Comparison of ENCODE assay signal across 23 cellular contexts in genomic region chr2:1033058-1033457, GRCh38.
"Had no signal": no experiment of that assay in that cellular context is flagged by ENCODE, and none has a peak within 500 bp of the region (broad histone marks: within the 10 kb centered on the region; RNA-seq: fewer than 3 reads in every experiment).

No MANE protein-coding gene starts in this region.

- H3K27me3 ChIP-seq: gastrocnemius medialis, ovary, sigmoid colon, testis, tibial artery had no signal

- DNase-seq: cortex of kidney; effector CD4-positive, alpha-beta T cell; gastrocnemius medialis; head of caudate nucleus; kidney; natural killer cell; occipital lobe; ovary; posterior cingulate gyrus; psoas muscle; right cardiac atrium; sigmoid colon; stimulated activated CD4-positive, alpha-beta T cell treated with anti-CD3 and anti-CD28 coated beads, Interleukin-2, amount 100 ng/mL, for 24 hours; stimulated activated CD4-positive, alpha-beta T cell treated with anti-CD3 and anti-CD28 coated beads, Interleukin-4, amount 100 ng/mL, for 24 hours; stimulated activated naive CD8-positive, alpha-beta T cell treated with anti-CD3 and anti-CD28 coated beads, Interleukin-15, Interleukin-2, amounts not matched to agents 100 U/mL and 50 U/mL, for 24 hours; substantia nigra; testis; tibial artery had no signal

- ATAC-seq: gastrocnemius medialis; left lobe of liver; natural killer cell; psoas muscle; right cardiac atrium; stimulated activated memory B cell treated with anti-CD40 and anti-IgM and Interleukin-4, amounts not matched to agents 10 μg/mL and 1 μg/mL and 100 μg/mL, for 72 hours; stimulated activated naive CD8-positive, alpha-beta T cell treated with anti-CD3 and anti-CD28 coated beads, Interleukin-15, Interleukin-2, amounts not matched to agents 100 U/mL and 50 U/mL, for 24 hours had no signal

- H3K4me1 Mint-ChIP-seq: memory B cell; natural killer cell; stimulated activated memory B cell treated with anti-CD40 and anti-IgM and Interleukin-4, amounts not matched to agents 10 μg/mL and 1 μg/mL and 100 μg/mL, for 72 hours had no signal

- H3K4me3 Mint-ChIP-seq: memory B cell; natural killer cell; stimulated activated memory B cell treated with anti-CD40 and anti-IgM and Interleukin-4, amounts not matched to agents 10 μg/mL and 1 μg/mL and 100 μg/mL, for 72 hours; type B pancreatic cell had no signal

- H3K36me3 ChIP-seq: gastrocnemius medialis, ovary, sigmoid colon, tibial artery had no signal

- H3K36me3 Mint-ChIP-seq: memory B cell; natural killer cell; stimulated activated memory B cell treated with anti-CD40 and anti-IgM and Interleukin-4, amounts not matched to agents 10 μg/mL and 1 μg/mL and 100 μg/mL, for 72 hours; type B pancreatic cell had no signal

- FAIRE-seq: kidney had no signal

- H3K4me1 ChIP-seq: gastrocnemius medialis, psoas muscle, sigmoid colon, testis, tibial artery had no signal

- H3K9me3 ChIP-seq: gastrocnemius medialis, ovary, psoas muscle, sigmoid colon, testis, tibial artery had no signal

- H3K4me3 ChIP-seq: gastrocnemius medialis, lung, ovary, psoas muscle, sigmoid colon, testis, tibial artery had no signal

- H3K27ac ChIP-seq: gastrocnemius medialis, ovary, psoas muscle, sigmoid colon, testis, tibial artery had no signal

- H3K27me3 Mint-ChIP-seq: memory B cell; stimulated activated memory B cell treated with anti-CD40 and anti-IgM and Interleukin-4, amounts not matched to agents 10 μg/mL and 1 μg/mL and 100 μg/mL, for 72 hours had no signal

- H3K27ac Mint-ChIP-seq: memory B cell; natural killer cell; stimulated activated memory B cell treated with anti-CD40 and anti-IgM and Interleukin-4, amounts not matched to agents 10 μg/mL and 1 μg/mL and 100 μg/mL, for 72 hours; type B pancreatic cell had no signal

- H3K9me3 Mint-ChIP-seq: natural killer cell, type B pancreatic cell had no signal
